ENCODE assay signal across 6 cellular contexts in genomic region chr6:32004393-32004792, GRCh38. TPM values are rescaled to one million over a fixed set of nuclear protein-coding genes. Genes with fewer than 3 reads are reported as not detected.
"Had no signal": no experiment of that assay in that cellular context is flagged by ENCODE, and none has a peak within 500 bp of the region (broad histone marks: within the 10 kb centered on the region; RNA-seq: fewer than 3 reads in every experiment).

No MANE protein-coding gene starts in this region.

RNA-seq across cellular contexts. Expression of gene CYP21A2, which starts 33.8 kb away (rescaled TPM):
- total RNA-seq: kidney epithelial cell, mononuclear cell, occipital lobe, skeletal muscle tissue, smooth muscle cell, stomach had no signal
